Comparison of ENCODE assay signal across 12 cellular contexts in the genomic region with DNA sequence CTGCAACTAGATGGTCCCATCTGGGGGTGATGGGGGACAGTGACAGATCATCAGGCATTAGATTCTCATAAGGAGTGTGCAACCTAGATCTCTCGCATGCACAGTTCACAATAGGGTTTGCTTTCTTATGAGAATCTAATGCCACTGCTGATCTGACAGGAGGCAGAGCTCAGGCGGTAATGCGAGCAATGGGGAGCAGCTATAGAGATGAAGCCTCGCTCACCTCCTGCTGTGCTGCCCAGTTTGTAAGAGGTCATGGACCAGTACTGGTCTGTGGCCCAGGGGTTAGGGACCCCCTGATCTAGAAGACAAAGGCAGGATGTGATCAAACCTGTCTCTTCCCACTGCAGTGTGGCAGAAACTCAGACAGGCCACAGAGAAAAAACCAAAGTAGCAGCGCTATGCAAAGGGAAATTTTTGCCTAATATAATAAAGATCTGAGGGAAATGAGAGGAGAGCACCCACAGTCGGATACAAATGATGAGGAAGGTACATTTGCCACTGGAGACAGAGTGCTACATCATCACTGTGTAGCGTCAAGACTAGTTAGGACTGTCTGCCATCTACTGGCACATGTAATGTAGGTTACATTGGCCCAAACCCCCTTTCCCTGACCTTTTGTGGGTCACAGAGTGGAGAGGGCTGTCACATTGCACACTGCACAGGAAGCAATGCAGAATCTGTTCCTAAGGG. TPM values are rescaled to one million over a fixed set of nuclear protein-coding genes. Genes with fewer than 3 reads are reported as not detected.
A peak's percentile ranks its signal among the peaks of the same experiment; 100 is the strongest.
DNase-seq lines count a peak whose midpoint lies in the region; ATAC-seq, FAIRE-seq and TF ChIP-seq lines count a peak whose summit lies in the region.
"Had no signal": no experiment of that assay in that cellular context is flagged by ENCODE, and none has a peak within 500 bp of the region (broad histone marks: within the 10 kb centered on the region; RNA-seq: fewer than 3 reads in every experiment).

No MANE protein-coding gene starts in this region.

- TF ChIP-seq POLR2A in uterus (IDR thresholded peaks at IDR 0.05), result no peak

- H3K23ac ChIP-seq in mesendoderm (ENCODE audit: low read length), result no peak overlapping the region

- no peak overlapping the region for H2AFZ ChIP-seq in hepatocyte

- intact Hi-C loops in uterus (cut with DNase I; ENCODE audit: low total_unique reads), result no loop called here

- no peak overlapping the region for H2BK120ac ChIP-seq in mesendoderm (ENCODE audit: low read depth, low read length)

- H3K4me2 ChIP-seq in DOHH2 (ENCODE audit: low read length) (peak overlapping the region; percentile 98), hepatocyte (no peak overlapping the region), mesendoderm (ENCODE audit: low read length) (no peak overlapping the region)

- no peak overlapping the region for H3K4ac ChIP-seq in mesendoderm (ENCODE audit: low read depth, low read length)

- peaks cover 18% of the 10 kb centered on the region for H3K36me3 Mint-ChIP-seq in activated CD8-positive, alpha-beta T cell treated with anti-CD3 and anti-CD28 coated beads, Interleukin-2, amount 10 ng/mL, durations not matched to agents 7 days and 5 days (ENCODE audit: low read depth)

- peak; percentile 13 for FAIRE-seq in HTR-8/SVneo (lab: Jason Lieb, UNC)
- FAIRE-seq: H1 had no signal

- no peaks in the 10 kb centered on the region for H4K20me1 ChIP-seq in DOHH2 (ENCODE audit: control insufficient read depth, insufficient read depth, low read depth, low read length)
- H4K20me1 ChIP-seq in hepatocyte (ENCODE audit: insufficient read depth, poor library complexity, severe bottlenecking), result no peaks in the 10 kb centered on the region

- H2BK5ac ChIP-seq in mesendoderm (ENCODE audit: low read length), result no peak overlapping the region

- CTCF ChIA-PET in activated CD8-positive, alpha-beta T cell treated with anti-CD3 and anti-CD28 coated beads, Interleukin-2, amount 10 ng/mL, durations not matched to agents 7 days and 5 days (lab: Charles Lee), result no interaction called here

- H3K79me1 ChIP-seq in mesendoderm (ENCODE audit: low read length), result no peaks in the 10 kb centered on the region

- H4K5ac ChIP-seq in mesendoderm (ENCODE audit: low read length), result no peak overlapping the region

- no peaks in the 10 kb centered on the region for H3K27me3 ChIP-seq in DOHH2 (ENCODE audit: control insufficient read depth, low read length)
- no peaks in the 10 kb centered on the region for H3K27me3 ChIP-seq in uterus
- no peaks in the 10 kb centered on the region for H3K27me3 ChIP-seq in hepatocyte
- no peaks in the 10 kb centered on the region for H3K27me3 ChIP-seq in mesendoderm (ENCODE audit: insufficient read depth, low read length, poor library complexity)

- peaks cover 21% of the 10 kb centered on the region for H3K9me3 Mint-ChIP-seq in activated CD8-positive, alpha-beta T cell treated with anti-CD3 and anti-CD28 coated beads, Interleukin-2, amount 10 ng/mL, durations not matched to agents 7 days and 5 days (ENCODE audit: insufficient read depth)

- H3K4me1 ChIP-seq in DOHH2 (ENCODE audit: control insufficient read depth, low read length), result peaks cover 68% of the 10 kb centered on the region
- no peaks in the 10 kb centered on the region for H3K4me1 ChIP-seq in uterus
- H3K4me1 ChIP-seq in hepatocyte (ENCODE audit: insufficient read depth), result peaks cover 6% of the 10 kb centered on the region
- H3K4me1 ChIP-seq in mesendoderm (ENCODE audit: control insufficient read depth, low read depth, low read length), result no peaks in the 10 kb centered on the region

- peaks cover 33% of the 10 kb centered on the region for H3F3A ChIP-seq in DOHH2 (ENCODE audit: control insufficient read depth, insufficient read depth)

- DNase-seq in HTR-8/SVneo (ENCODE audit: insufficient read length, low spot score) (no peak), putamen (ENCODE audit: low spot score) (no peak), uterus (no peak), hepatocyte (ENCODE audit: low spot score) (no peak), mesendoderm (no peak)
- no peak for DNase-seq in activated CD8-positive, alpha-beta T cell treated with anti-CD3 and anti-CD28 coated beads, Interleukin-2, amount 10 ng/mL, durations not matched to agents 7 days and 5 days
- DNase-seq: activated CD4-positive, alpha-beta memory T cell treated with anti-CD3 and anti-CD28 coated beads for 36 hours; NCI-H510A had no signal

- WGBS in hepatocyte (ENCODE audit: low lambda C conversion rate, missing lambda C conversion rate), result 82% methylated on average over 7 of the region's 7 CpGs
- no CpG with 5 or more reads among the region's 7 CpGs for WGBS in mesendoderm (ENCODE audit: extremely low coverage, insufficient coverage, low lambda C conversion rate)

- H3K4me3 ChIP-seq in DOHH2 (ENCODE audit: low read length) (peak overlapping the region; percentile 73), uterus (no peak overlapping the region), hepatocyte (no peak overlapping the region), mesendoderm (ENCODE audit: low read length) (no peak overlapping the region)

- H3K4me1 Mint-ChIP-seq in activated CD8-positive, alpha-beta T cell treated with anti-CD3 and anti-CD28 coated beads, Interleukin-2, amount 10 ng/mL, durations not matched to agents 7 days and 5 days (ENCODE audit: low read depth), result peaks cover 53% of the 10 kb centered on the region
- H3K4me1 Mint-ChIP-seq: neural crest cell had no signal

- H3K4me3 Mint-ChIP-seq in activated CD8-positive, alpha-beta T cell treated with anti-CD3 and anti-CD28 coated beads, Interleukin-2, amount 10 ng/mL, durations not matched to agents 7 days and 5 days, result no peak overlapping the region
- H3K4me3 Mint-ChIP-seq: activated CD4-positive, alpha-beta memory T cell treated with anti-CD3 and anti-CD28 coated beads for 36 hours; neural crest cell had no signal

- TF ChIP-seq CTCF in DOHH2 (IDR thresholded peaks at IDR 0.05; ENCODE audit: low read depth, low read length, poor library complexity, severe bottlenecking), result peak; percentile 64
- no peak for TF ChIP-seq CTCF in uterus (IDR thresholded peaks at IDR 0.05)
- no peak for TF ChIP-seq CTCF in hepatocyte (IDR thresholded peaks at IDR 0.05; ENCODE audit: poor library complexity)

- H3K36me3 ChIP-seq in DOHH2 (ENCODE audit: control insufficient read depth, low read length) (peaks cover 51% of the 10 kb centered on the region), uterus (no peaks in the 10 kb centered on the region), hepatocyte (replicated peaks; ENCODE audit: insufficient read depth, low read depth) (no peaks in the 10 kb centered on the region), mesendoderm (ENCODE audit: control insufficient read depth, insufficient read depth, low read length) (no peaks in the 10 kb centered on the region)

- peak overlapping the region; percentile 31 for H3K27ac Mint-ChIP-seq in activated CD8-positive, alpha-beta T cell treated with anti-CD3 and anti-CD28 coated beads, Interleukin-2, amount 10 ng/mL, durations not matched to agents 7 days and 5 days
- H3K27ac Mint-ChIP-seq: activated CD4-positive, alpha-beta memory T cell treated with anti-CD3 and anti-CD28 coated beads for 36 hours had no signal

- peak; percentile 25 for ATAC-seq in GM18517 (IDR thresholded peaks at IDR 0.05; ENCODE audit: unreplicated experiment)
- no peak for ATAC-seq in activated CD8-positive, alpha-beta T cell treated with anti-CD3 and anti-CD28 coated beads, Interleukin-2, amount 10 ng/mL, durations not matched to agents 7 days and 5 days

- H3K56ac ChIP-seq in mesendoderm (ENCODE audit: low read length), result no peak overlapping the region

- POLR2A ChIA-PET in activated CD8-positive, alpha-beta T cell treated with anti-CD3 and anti-CD28 coated beads, Interleukin-2, amount 10 ng/mL, durations not matched to agents 7 days and 5 days (lab: Charles Lee), result interaction anchor here (0.6 kb wide), 1 partner anchor 715 kb away, joined by 4 read pairs; no protein-coding TSS in a partner anchor

- no peak overlapping the region for H2AK5ac ChIP-seq in mesendoderm (ENCODE audit: low read length)

- H3K27me3 Mint-ChIP-seq in activated CD8-positive, alpha-beta T cell treated with anti-CD3 and anti-CD28 coated beads, Interleukin-2, amount 10 ng/mL, durations not matched to agents 7 days and 5 days (ENCODE audit: low read depth), result no peaks in the 10 kb centered on the region
- H3K27me3 Mint-ChIP-seq: activated CD4-positive, alpha-beta memory T cell treated with anti-CD3 and anti-CD28 coated beads for 36 hours had no signal

- H3K27ac ChIP-seq in DOHH2 (ENCODE audit: low read depth, low read length) (peak overlapping the region; percentile 78), uterus (no peak overlapping the region), hepatocyte (no peak overlapping the region), mesendoderm (ENCODE audit: low read depth, low read length) (no peak overlapping the region)

- no peak overlapping the region for H4K8ac ChIP-seq in mesendoderm (ENCODE audit: low read depth, low read length)

- H3K18ac ChIP-seq in mesendoderm (ENCODE audit: low read length), result no peak overlapping the region

- no peak overlapping the region for H3K9ac ChIP-seq in mesendoderm (ENCODE audit: low read length)

- H3K79me2 ChIP-seq in DOHH2 (ENCODE audit: control insufficient read depth, low read length), result peaks cover 75% of the 10 kb centered on the region
- H3K79me2 ChIP-seq in hepatocyte, result no peaks in the 10 kb centered on the region
- H3K79me2 ChIP-seq in mesendoderm (ENCODE audit: control insufficient read depth, insufficient read depth, low read length), result no peaks in the 10 kb centered on the region

- no peaks in the 10 kb centered on the region for H3K9me2 ChIP-seq in DOHH2 (replicated peaks; ENCODE audit: control insufficient read depth, low read length)
- H3K9me2 ChIP-seq in hepatocyte (replicated peaks; ENCODE audit: insufficient read depth), result no peaks in the 10 kb centered on the region

- H2BK15ac ChIP-seq in mesendoderm (replicated peaks; ENCODE audit: low read depth), result no peak overlapping the region

- H3K9me3 ChIP-seq in DOHH2 (ENCODE audit: control insufficient read depth, insufficient read depth, low read length) (0 out of 2 replicates have a peak, but pooled peaks cover 4% of the 10 kb centered on the region), uterus (no peaks in the 10 kb centered on the region), hepatocyte (ENCODE audit: low read depth) (no peaks in the 10 kb centered on the region)

RNA-seq across cellular contexts. Expression of gene LY86, which starts 4.1 kb away (rescaled TPM):
- 1 to 10 TPM; 1.9 to 2.9 TPM for total RNA-seq in activated CD8-positive, alpha-beta T cell treated with anti-CD3 and anti-CD28 coated beads, Interleukin-2, amount 10 ng/mL, durations not matched to agents 7 days and 5 days
- total RNA-seq in uterus (1 to 10 TPM in 1 of 4 donors, under 1 TPM in 1, not detected in 2; 0.73 to 4.4 TPM), hepatocyte (0.27 TPM in 1 of 2 replicates, not detected in the other)
- polyA plus RNA-seq in hepatocyte, result 0.60 and 0.82 TPM in 2 replicates
- polyA plus RNA-seq in mesendoderm (2013, experiment 1 of 2), result not detected
- polyA plus RNA-seq in mesendoderm (2013, experiment 2 of 2), result not detected
- total RNA-seq: H1, neural crest cell had no signal
- polyA plus RNA-seq: H1 had no signal
